28 cellular contexts compared by ENCODE assay signal in genomic region chr12:19026637-19027508, GRCh38.
DNase-seq lines count a peak whose midpoint lies in the region; ATAC-seq and TF ChIP-seq lines count a peak whose summit lies in the region.
"Had no signal": no experiment of that assay in that cellular context is flagged by ENCODE, and none has a peak within 500 bp of the region (broad histone marks: within the 10 kb centered on the region; RNA-seq: fewer than 3 reads in every experiment).

No MANE protein-coding gene starts in this region.

- H3K27me3 ChIP-seq in ectodermal cell (ENCODE audit: control insufficient read depth, insufficient read depth, low read length, poor library complexity, severe bottlenecking) (no peaks in the 10 kb centered on the region), neural progenitor cell (no peaks in the 10 kb centered on the region)
- H3K27me3 ChIP-seq: BLaER1 treated with 17β-estradiol and CSF1 and Interleukin-3, amounts not matched to agents 10 nM and 100 nM; MG63; Peyer's patch; upper lobe of left lung had no signal

- peaks cover 25% of the 10 kb centered on the region for H3K9me3 Mint-ChIP-seq in neural progenitor cell
- H3K9me3 Mint-ChIP-seq in activated T-cell treated with anti-CD3 and anti-CD28 coated beads, Interleukin-2, amount 50 U/mL, for 72 hours: no peaks in the 10 kb centered on the region
- H3K9me3 Mint-ChIP-seq: activated naive CD4-positive, alpha-beta T cell treated with anti-CD3 and anti-CD28 coated beads, Interleukin-2, amount 50 U/mL, for 24 hours; activated T-helper 2 cell treated with anti-CD3 and anti-CD28 coated beads, Interferon-gamma antibody, Interleukin-2, Interleukin-4, amounts not matched to agents 10 μg/mL and 5 μg/mL and 100 μg/mL, durations not matched to agents 14 hours and 24 hours and 36 hours had no signal

- H3K4me1 ChIP-seq in ectodermal cell (ENCODE audit: control insufficient read depth, insufficient read depth, low read length): peaks cover 3% of the 10 kb centered on the region
- H3K4me1 ChIP-seq in neural progenitor cell: peaks cover 21% of the 10 kb centered on the region
- H3K4me1 ChIP-seq: Peyer's patch had no signal

- H3K27ac ChIP-seq in ectodermal cell (ENCODE audit: insufficient read depth, low read depth, low read length, poor library complexity, severe bottlenecking) (peak overlapping the region; percentile 31), neural progenitor cell (peak overlapping the region; percentile 75)
- H3K27ac ChIP-seq: BLaER1 treated with 17β-estradiol and CSF1 and Interleukin-3, amounts not matched to agents 10 nM and 100 nM; Peyer's patch; upper lobe of left lung had no signal

- H3K4me3 Mint-ChIP-seq in neural progenitor cell: no peak overlapping the region
- no peak overlapping the region for H3K4me3 Mint-ChIP-seq in activated T-cell treated with anti-CD3 and anti-CD28 coated beads, Interleukin-2, amount 50 U/mL, for 72 hours
- H3K4me3 Mint-ChIP-seq: activated CD4-positive, alpha-beta T cell treated with anti-CD3 and anti-CD28 coated beads for 36 hours; activated CD8-positive, alpha-beta T cell treated with anti-CD3 and anti-CD28 coated beads, Interleukin-2, amount 10 ng/mL, durations not matched to agents 7 days and 5 days; activated naive CD4-positive, alpha-beta T cell treated with anti-CD3 and anti-CD28 coated beads, Interleukin-2, amount 50 U/mL, for 24 hours; HFFc6; mesothelial cell of epicardium; naive B cell; stimulated activated naive B cell treated with anti-CD40 and anti-IgM and Interleukin-4, amounts not matched to agents 10 μg/mL and 1 μg/mL and 100 μg/mL, for 72 hours had no signal

- ATAC-seq in HG02970 (IDR thresholded peaks at IDR 0.05; ENCODE audit: low FRiP score, unreplicated experiment): no peak
- ATAC-seq in activated T-cell treated with anti-CD3 and anti-CD28 coated beads, Interleukin-2, amount 50 U/mL, for 72 hours (replicated peaks in 1 of 2): no peak
- ATAC-seq: activated CD4-positive, alpha-beta T cell treated with anti-CD3 and anti-CD28 coated beads for 36 hours; activated CD8-positive, alpha-beta T cell treated with anti-CD3 and anti-CD28 coated beads, Interleukin-2, amount 10 ng/mL, durations not matched to agents 7 days and 5 days; stimulated activated naive B cell treated with anti-CD40 and anti-IgM and Interleukin-4, amounts not matched to agents 10 μg/mL and 1 μg/mL and 100 μg/mL, for 72 hours had no signal

- no peaks in the 10 kb centered on the region for H3K36me3 ChIP-seq in ectodermal cell (ENCODE audit: control insufficient read depth, insufficient read depth, low read length)
- H3K36me3 ChIP-seq in neural progenitor cell: peaks cover 6% of the 10 kb centered on the region
- H3K36me3 ChIP-seq: BLaER1 treated with 17β-estradiol and CSF1 and Interleukin-3, amounts not matched to agents 10 nM and 100 nM; MG63; Peyer's patch; upper lobe of left lung had no signal

- H3K9me3 ChIP-seq in ectodermal cell (ENCODE audit: control insufficient read depth, low read length) (no peaks in the 10 kb centered on the region), neural progenitor cell (ENCODE audit: low read depth) (no peaks in the 10 kb centered on the region)
- H3K9me3 ChIP-seq: MG63, Peyer's patch, upper lobe of left lung had no signal

- H2AFZ ChIP-seq in neural progenitor cell (replicated peaks): peak overlapping the region; percentile 85

- H3K27ac Mint-ChIP-seq in neural progenitor cell: peak overlapping the region; percentile 98
- no peak overlapping the region for H3K27ac Mint-ChIP-seq in activated T-cell treated with anti-CD3 and anti-CD28 coated beads, Interleukin-2, amount 50 U/mL, for 72 hours
- H3K27ac Mint-ChIP-seq: activated CD4-positive, alpha-beta T cell treated with anti-CD3 and anti-CD28 coated beads for 36 hours; activated CD8-positive, alpha-beta T cell treated with anti-CD3 and anti-CD28 coated beads, Interleukin-2, amount 10 ng/mL, durations not matched to agents 7 days and 5 days; activated naive CD4-positive, alpha-beta T cell treated with anti-CD3 and anti-CD28 coated beads, Interleukin-2, amount 50 U/mL, for 24 hours; activated T-helper 2 cell treated with anti-CD3 and anti-CD28 coated beads, Interferon-gamma antibody, Interleukin-2, Interleukin-4, amounts not matched to agents 10 μg/mL and 5 μg/mL and 100 μg/mL, durations not matched to agents 14 hours and 24 hours and 36 hours; HFFc6; mesothelial cell of epicardium; naive B cell; stimulated activated naive B cell treated with anti-CD40 and anti-IgM and Interleukin-4, amounts not matched to agents 10 μg/mL and 1 μg/mL and 100 μg/mL, for 72 hours had no signal

- H3K79me2 ChIP-seq in neural progenitor cell (ENCODE audit: low read depth): no peaks in the 10 kb centered on the region

- H3K4me1 Mint-ChIP-seq in neural progenitor cell: peaks cover 21% of the 10 kb centered on the region
- H3K4me1 Mint-ChIP-seq in activated T-cell treated with anti-CD3 and anti-CD28 coated beads, Interleukin-2, amount 50 U/mL, for 72 hours (ENCODE audit: low read depth): no peaks in the 10 kb centered on the region
- H3K4me1 Mint-ChIP-seq: activated CD4-positive, alpha-beta T cell treated with anti-CD3 and anti-CD28 coated beads for 36 hours; activated naive CD4-positive, alpha-beta T cell treated with anti-CD3 and anti-CD28 coated beads, Interleukin-2, amount 50 U/mL, for 24 hours; mesothelial cell of epicardium; naive B cell; stimulated activated naive B cell treated with anti-CD40 and anti-IgM and Interleukin-4, amounts not matched to agents 10 μg/mL and 1 μg/mL and 100 μg/mL, for 72 hours had no signal

- H3K36me3 Mint-ChIP-seq in neural progenitor cell: peaks cover 4% of the 10 kb centered on the region
- no peaks in the 10 kb centered on the region for H3K36me3 Mint-ChIP-seq in activated T-cell treated with anti-CD3 and anti-CD28 coated beads, Interleukin-2, amount 50 U/mL, for 72 hours (ENCODE audit: insufficient read depth in 2 of 2)
- H3K36me3 Mint-ChIP-seq: activated naive CD4-positive, alpha-beta T cell treated with anti-CD3 and anti-CD28 coated beads, Interleukin-2, amount 50 U/mL, for 24 hours; mesothelial cell of epicardium; naive B cell; stimulated activated naive B cell treated with anti-CD40 and anti-IgM and Interleukin-4, amounts not matched to agents 10 μg/mL and 1 μg/mL and 100 μg/mL, for 72 hours had no signal

- DNase-seq in DMS53 treated with DMSO at 0.1 percent for 48 hours (lab: John Stamatoyannopoulos, UW; ENCODE audit: unreplicated experiment) (peak; percentile 20), HT-29 (ENCODE audit: low spot score) (peak; percentile 51), neural progenitor cell (ENCODE audit: low spot score) (no peak)
- DNase-seq in activated T-cell treated with anti-CD3 and anti-CD28 coated beads, Interleukin-2, amount 50 U/mL, for 48 hours: no peak
- DNase-seq in activated T-cell treated with anti-CD3 and anti-CD28 coated beads, Interleukin-2, amount 50 U/mL, for 72 hours: no peak
- DNase-seq: activated CD4-positive, alpha-beta T cell treated with anti-CD3 and anti-CD28 coated beads for 36 hours; activated CD8-positive, alpha-beta T cell treated with anti-CD3 and anti-CD28 coated beads, Interleukin-2, amount 10 ng/mL, durations not matched to agents 7 days and 5 days; amniotic stem cell; effector CD4-positive, alpha-beta T cell; HFFc6; KG1; MG63; naive B cell; NCI-H1105; NCI-H2029; occipital lobe; Peyer's patch; SIG-M5; stimulated activated naive B cell treated with anti-CD40 and anti-IgM and Interleukin-4, amounts not matched to agents 10 μg/mL and 1 μg/mL and 100 μg/mL, for 72 hours; substantia nigra; SW 1271 had no signal

- H3F3A ChIP-seq in neural progenitor cell (ENCODE audit: low read depth): peaks cover 21% of the 10 kb centered on the region

- WGBS in ectodermal cell, 2 experiments: 55 to 82% methylated on average over 5 to 7 of the region's 7 CpGs

- no peak overlapping the region for H3K4me3 ChIP-seq in ectodermal cell (ENCODE audit: insufficient read depth, low read depth, low read length)
- no peak overlapping the region for H3K4me3 ChIP-seq in neural progenitor cell
- H3K4me3 ChIP-seq: BLaER1 treated with 17β-estradiol and CSF1 and Interleukin-3, amounts not matched to agents 10 nM and 100 nM; MG63; Peyer's patch; upper lobe of left lung had no signal

- H3K27me3 Mint-ChIP-seq in neural progenitor cell (ENCODE audit: insufficient read depth, low read depth): peaks cover 8% of the 10 kb centered on the region
- H3K27me3 Mint-ChIP-seq in activated T-cell treated with anti-CD3 and anti-CD28 coated beads, Interleukin-2, amount 50 U/mL, for 72 hours (ENCODE audit: low read depth): peaks cover 6% of the 10 kb centered on the region
- H3K27me3 Mint-ChIP-seq: naive B cell; stimulated activated naive B cell treated with anti-CD40 and anti-IgM and Interleukin-4, amounts not matched to agents 10 μg/mL and 1 μg/mL and 100 μg/mL, for 72 hours had no signal

- H4K20me1 ChIP-seq in neural progenitor cell (ENCODE audit: low read depth): no peaks in the 10 kb centered on the region
- H4K20me1 ChIP-seq: BLaER1 treated with 17β-estradiol and CSF1 and Interleukin-3, amounts not matched to agents 10 nM and 100 nM had no signal

- H3K4me2 ChIP-seq in neural progenitor cell: peak overlapping the region; percentile 16
- H3K4me2 ChIP-seq: BLaER1 treated with 17β-estradiol and CSF1 and Interleukin-3, amounts not matched to agents 10 nM and 100 nM had no signal

- no peak for TF ChIP-seq CTCF in neural progenitor cell (IDR thresholded peaks at IDR 0.05)

- no peak overlapping the region for H3K9ac ChIP-seq in neural progenitor cell
- H3K9ac ChIP-seq: BLaER1 treated with 17β-estradiol and CSF1 and Interleukin-3, amounts not matched to agents 10 nM and 100 nM had no signal

Comparison
In these comparisons a context has a peak if more than half of its experiments do, and no peak if none do; other contexts are left out.
1. DNase-seq: peak in DMS53 treated with DMSO at 0.1 percent for 48 hours (single experiment) and HT-29 (single experiment); none in neural progenitor cell (single experiment), activated T-cell treated with anti-CD3 and anti-CD28 coated beads, Interleukin-2, amount 50 U/mL, for 48 hours (0 of 2) and activated T-cell treated with anti-CD3 and anti-CD28 coated beads, Interleukin-2, amount 50 U/mL, for 72 hours (0 of 2).